In genomic region chr13:80612804-80613203, GRCh38 we compare ENCODE assay signal across 18 cellular contexts.
DNase-seq lines count a peak whose midpoint lies in the region; ATAC-seq, FAIRE-seq and TF ChIP-seq lines count a peak whose summit lies in the region.
"Had no signal": no experiment of that assay in that cellular context is flagged by ENCODE, and none has a peak within 500 bp of the region (broad histone marks: within the 10 kb centered on the region; RNA-seq: fewer than 3 reads in every experiment).

No MANE protein-coding gene starts in this region.

- H4K20me1 ChIP-seq in GM23338 (replicated peaks; ENCODE audit: insufficient read depth) (no peaks in the 10 kb centered on the region), astrocyte (ENCODE audit: insufficient read depth, low read length) (no peaks in the 10 kb centered on the region)

- FAIRE-seq in astrocyte (lab: Jason Lieb, UNC): no peak
- FAIRE-seq: A549, GM12892 had no signal

- POLR2A ChIA-PET in naive thymus-derived CD8-positive, alpha-beta T cell (lab: Charles Lee): no interaction called here

- H3K36me3 Mint-ChIP-seq in GM23338 (ENCODE audit: low read depth) (no peaks in the 10 kb centered on the region), astrocyte (ENCODE audit: low read depth, unreplicated experiment) (no peaks in the 10 kb centered on the region)
- no peaks in the 10 kb centered on the region for H3K36me3 Mint-ChIP-seq in naive thymus-derived CD8-positive, alpha-beta T cell
- H3K36me3 Mint-ChIP-seq: CD4-positive, alpha-beta memory T cell had no signal

- H2BK12ac ChIP-seq in neuronal stem cell (ENCODE audit: low read length) (no peak overlapping the region), mesenchymal stem cell (ENCODE audit: low read length in 2 of 2) (no peak overlapping the region)

- no peak overlapping the region for H2BK15ac ChIP-seq in neuronal stem cell (ENCODE audit: low read length)
- no peak overlapping the region for H2BK15ac ChIP-seq in mesenchymal stem cell (ENCODE audit: low read depth, poor library complexity, severe bottlenecking)

- H3K4me3 Mint-ChIP-seq in GM23338: no peak overlapping the region
- H3K4me3 Mint-ChIP-seq in astrocyte (ENCODE audit: unreplicated experiment): no peak overlapping the region
- H3K4me3 Mint-ChIP-seq in naive thymus-derived CD8-positive, alpha-beta T cell: no peak overlapping the region
- H3K4me3 Mint-ChIP-seq: CD4-positive, alpha-beta memory T cell; H9 had no signal

- H3K18ac ChIP-seq in neuronal stem cell (ENCODE audit: low read length) (no peak overlapping the region), mesenchymal stem cell (ENCODE audit: low read depth in 1 of 2, low read length in 2 of 2) (no peak overlapping the region)

- no peak overlapping the region for H2BK5ac ChIP-seq in neuronal stem cell (ENCODE audit: low read length)
- no peak overlapping the region for H2BK5ac ChIP-seq in mesenchymal stem cell (ENCODE audit: low read depth, low read length, poor library complexity, severe bottlenecking)

- no peak overlapping the region for H3K4me2 ChIP-seq in GM23338
- H3K4me2 ChIP-seq in astrocyte (ENCODE audit: low read length): no peak overlapping the region
- H3K4me2 ChIP-seq in neuronal stem cell (ENCODE audit: insufficient read depth, low read length, poor library complexity, severe bottlenecking): no peak overlapping the region
- H3K4me2 ChIP-seq in mesenchymal stem cell (ENCODE audit: low read length, poor library complexity, severe bottlenecking): no peak overlapping the region
- H3K4me2 ChIP-seq: A549 had no signal

- ATAC-seq in GM23338: no peak
- ATAC-seq in left ventricle myocardium superior: peak; percentile 50
- no peak for ATAC-seq in naive thymus-derived CD8-positive, alpha-beta T cell
- ATAC-seq: A549 had no signal

- H3K36me3 ChIP-seq in GM23338 (ENCODE audit: insufficient read depth): no peaks in the 10 kb centered on the region
- no peaks in the 10 kb centered on the region for H3K36me3 ChIP-seq in astrocyte (ENCODE audit: insufficient read depth, low read length)
- no peaks in the 10 kb centered on the region for H3K36me3 ChIP-seq in neuronal stem cell (replicated peaks in 1 of 2; ENCODE audit: control insufficient read depth in 2 of 2, insufficient read depth in 2 of 2, low read length in 2 of 2)
- no peaks in the 10 kb centered on the region for H3K36me3 ChIP-seq in mesenchymal stem cell (ENCODE audit: control insufficient read depth in 1 of 2, insufficient read depth in 2 of 2, low read depth in 1 of 2, low read length in 2 of 2)
- H3K36me3 ChIP-seq: BE2C had no signal

- H4K91ac ChIP-seq in neuronal stem cell (ENCODE audit: low read depth, low read length, poor library complexity) (no peak overlapping the region), mesenchymal stem cell (ENCODE audit: low read length) (no peak overlapping the region)

- H3K14ac ChIP-seq in neuronal stem cell (ENCODE audit: low read length): no peak overlapping the region
- H3K14ac ChIP-seq in mesenchymal stem cell (ENCODE audit: low read length in 2 of 2): no peak overlapping the region

- H3K9me3 ChIP-seq in astrocyte (ENCODE audit: insufficient read depth, low read depth, low read length) (no peaks in the 10 kb centered on the region), neuronal stem cell (replicated peaks in 1 of 2; ENCODE audit: control insufficient read depth in 2 of 2, insufficient read depth in 1 of 2, low read depth in 1 of 2, low read length in 2 of 2) (no peaks in the 10 kb centered on the region), mesenchymal stem cell (ENCODE audit: control insufficient read depth, low read length) (no peaks in the 10 kb centered on the region)
- H3K9me3 ChIP-seq: A549, BE2C had no signal

- no peaks in the 10 kb centered on the region for H3K9me2 ChIP-seq in GM23338 (ENCODE audit: insufficient read depth)

- no peaks in the 10 kb centered on the region for H3K27me3 ChIP-seq in GM23338 (ENCODE audit: insufficient read depth)
- H3K27me3 ChIP-seq in astrocyte (ENCODE audit: insufficient read depth, low read length): no peaks in the 10 kb centered on the region
- H3K27me3 ChIP-seq in neuronal stem cell (ENCODE audit: control insufficient read depth in 3 of 3, insufficient read depth in 3 of 3, low read depth in 1 of 3, low read length in 3 of 3): no peaks in the 10 kb centered on the region
- H3K27me3 ChIP-seq in mesenchymal stem cell (ENCODE audit: control insufficient read depth in 1 of 2, insufficient read depth in 1 of 2, low read length in 2 of 2): no peaks in the 10 kb centered on the region
- H3K27me3 ChIP-seq: BE2C had no signal

- H3K27ac Mint-ChIP-seq in GM23338 (no peak overlapping the region), astrocyte (ENCODE audit: unreplicated experiment) (no peak overlapping the region)
- no peak overlapping the region for H3K27ac Mint-ChIP-seq in naive thymus-derived CD8-positive, alpha-beta T cell
- H3K27ac Mint-ChIP-seq: CD4-positive, alpha-beta memory T cell; H9 had no signal

- H3K9ac ChIP-seq in astrocyte (ENCODE audit: low read length) (no peak overlapping the region), neuronal stem cell (ENCODE audit: low read depth, low read length, poor library complexity) (no peak overlapping the region), mesenchymal stem cell (ENCODE audit: low read length) (no peak overlapping the region)
- H3K9ac ChIP-seq: GM23248 had no signal

- no peak overlapping the region for H2AFZ ChIP-seq in GM23338
- peak overlapping the region; percentile 5 for H2AFZ ChIP-seq in astrocyte (ENCODE audit: low read depth, low read length)
- no peak overlapping the region for H2AFZ ChIP-seq in neuronal stem cell (ENCODE audit: low read length)
- H2AFZ ChIP-seq in mesenchymal stem cell (ENCODE audit: low read depth, low read length): no peak overlapping the region
- H2AFZ ChIP-seq: GM23248 had no signal

- H3K27me3 Mint-ChIP-seq in GM23338 (ENCODE audit: insufficient read depth, low read depth, poor library complexity) (no peaks in the 10 kb centered on the region), astrocyte (ENCODE audit: low read depth, unreplicated experiment) (no peaks in the 10 kb centered on the region)
- no peaks in the 10 kb centered on the region for H3K27me3 Mint-ChIP-seq in naive thymus-derived CD8-positive, alpha-beta T cell
- H3K27me3 Mint-ChIP-seq: CD4-positive, alpha-beta memory T cell had no signal

- H3K79me2 ChIP-seq in GM23338 (replicated peaks; ENCODE audit: insufficient read depth) (no peaks in the 10 kb centered on the region), astrocyte (ENCODE audit: insufficient read depth, low read length) (no peaks in the 10 kb centered on the region)

- H3K4me1 Mint-ChIP-seq in GM23338: peaks cover 2% of the 10 kb centered on the region; the same call in 2 of the 3 replicates
- H3K4me1 Mint-ChIP-seq in astrocyte (ENCODE audit: low read depth, unreplicated experiment): no peaks in the 10 kb centered on the region
- no peaks in the 10 kb centered on the region for H3K4me1 Mint-ChIP-seq in naive thymus-derived CD8-positive, alpha-beta T cell
- H3K4me1 Mint-ChIP-seq: CD4-positive, alpha-beta memory T cell had no signal

- H3K9me3 Mint-ChIP-seq in GM23338 (no peaks in the 10 kb centered on the region), astrocyte (ENCODE audit: unreplicated experiment) (no peaks in the 10 kb centered on the region)
- peaks cover 0 to 15% (median 0%) of the 10 kb centered on the region in 9 donors for H3K9me3 Mint-ChIP-seq in naive thymus-derived CD8-positive, alpha-beta T cell
- H3K9me3 Mint-ChIP-seq: H9 had no signal

- H3K27ac ChIP-seq in GM23338 (ENCODE audit: low read depth) (no peak overlapping the region), astrocyte (ENCODE audit: low read depth, low read length) (no peak overlapping the region), neuronal stem cell (replicated peaks; ENCODE audit: low read length) (no peak overlapping the region), mesenchymal stem cell (ENCODE audit: low read length, poor library complexity, severe bottlenecking) (no peak overlapping the region)
- H3K27ac ChIP-seq: A549, C4-2B, GM23248 had no signal

- no peak for TF ChIP-seq CTCF in GM23338 (conservative IDR thresholded peaks at IDR 0.05; ENCODE audit: low read depth in 2 of 2)
- TF ChIP-seq CTCF in astrocyte (IDR thresholded peaks at IDR 0.05; ENCODE audit: insufficient read depth, low read depth, low read length): no peak

- peak; percentile 6 for DNase-seq in GM23338 (ENCODE audit: low spot score)
- no peak for DNase-seq in astrocyte (ENCODE audit: low read depth)
- DNase-seq in left ventricle myocardium superior: peak; percentile 31
- DNase-seq in neuronal stem cell (ENCODE audit: low spot score): peak; percentile 24
- no peak for DNase-seq in DMS114 treated with DMSO at 0.1 percent for 48 hours (lab: John Stamatoyannopoulos, UW; ENCODE audit: unreplicated experiment)
- DNase-seq in mesenchymal stem cell: no peak
- no peak for DNase-seq in naive thymus-derived CD8-positive, alpha-beta T cell
- DNase-seq: BE2C; CD4-positive, alpha-beta memory T cell; DMS153; DMS79 treated with DMSO at 0.1 percent for 48 hours; EL; GDM1; GM23248; H9 had no signal

- H3K79me1 ChIP-seq in neuronal stem cell (ENCODE audit: low read depth, low read length): no peaks in the 10 kb centered on the region
- H3K79me1 ChIP-seq in mesenchymal stem cell (replicated peaks; ENCODE audit: low read length, poor library complexity, severe bottlenecking): no peaks in the 10 kb centered on the region

- H3K4ac ChIP-seq in neuronal stem cell (ENCODE audit: low read length): no peak overlapping the region
- H3K4ac ChIP-seq in mesenchymal stem cell (ENCODE audit: low read depth in 1 of 2, low read length in 2 of 2): no peak overlapping the region

- H3K4me3 ChIP-seq in GM23338: no peak overlapping the region
- H3K4me3 ChIP-seq in astrocyte (ENCODE audit: insufficient read depth, low read depth, low read length): no peak overlapping the region
- no peak overlapping the region for H3K4me3 ChIP-seq in neuronal stem cell (ENCODE audit: low read length in 2 of 2)
- H3K4me3 ChIP-seq in mesenchymal stem cell (ENCODE audit: insufficient read depth in 1 of 2, low read depth in 1 of 2, low read length in 2 of 2): no peak overlapping the region
- H3K4me3 ChIP-seq: A549, GM23248 had no signal

- H3K4me1 ChIP-seq in GM23338 (ENCODE audit: insufficient read depth): no peaks in the 10 kb centered on the region
- no peaks in the 10 kb centered on the region for H3K4me1 ChIP-seq in astrocyte (ENCODE audit: insufficient read depth, low read length)
- peaks cover 4 to 21% of the 10 kb centered on the region in 2 donors for H3K4me1 ChIP-seq in neuronal stem cell (ENCODE audit: control insufficient read depth in 2 of 2, insufficient read depth in 1 of 2, low read depth in 1 of 2, low read length in 2 of 2)
- H3K4me1 ChIP-seq in mesenchymal stem cell (ENCODE audit: control insufficient read depth, insufficient read depth, low read depth, low read length): no peaks in the 10 kb centered on the region
- H3K4me1 ChIP-seq: A549, BE2C had no signal

- no peak overlapping the region for H4K8ac ChIP-seq in neuronal stem cell (ENCODE audit: low read depth, low read length)
- no peak overlapping the region for H4K8ac ChIP-seq in mesenchymal stem cell (ENCODE audit: low read length)

- WGBS in neuronal stem cell (ENCODE audit: extremely low coverage in 2 of 2, insufficient read length in 2 of 2, insufficient replicate concordance in 1 of 2), 2 donors: no CpG with 5 or more reads among the region's 6 CpGs
- 86% methylated on average over 6 of the region's 6 CpGs for WGBS in mesenchymal stem cell

- H3K23ac ChIP-seq in neuronal stem cell (ENCODE audit: low read depth, low read length, poor library complexity) (no peak overlapping the region), mesenchymal stem cell (ENCODE audit: low read length in 2 of 2) (no peak overlapping the region)

- H2AK5ac ChIP-seq in neuronal stem cell (ENCODE audit: low read depth, low read length) (no peak overlapping the region), mesenchymal stem cell (ENCODE audit: low read length, severe bottlenecking) (no peak overlapping the region)

- intact Hi-C loops in left ventricle myocardium superior (cut with micrococcal nuclease): no loop called here

- H3F3A ChIP-seq in GM23338 (replicated peaks; ENCODE audit: low read depth): no peaks in the 10 kb centered on the region

- no peak overlapping the region for H2BK120ac ChIP-seq in neuronal stem cell (ENCODE audit: low read depth, low read length)
- H2BK120ac ChIP-seq in mesenchymal stem cell (ENCODE audit: low read depth, low read length): no peak overlapping the region

Comparison
In these comparisons a context has a peak if more than half of its experiments do, and no peak if none do; other contexts are left out.
1. DNase-seq: peak in GM23338 (single experiment), left ventricle myocardium superior (single experiment) and neuronal stem cell (single experiment); none in astrocyte (single experiment), DMS114 treated with DMSO at 0.1 percent for 48 hours (single experiment), mesenchymal stem cell (single experiment) and naive thymus-derived CD8-positive, alpha-beta T cell (0 of 10).